ENCODE assay signal across 28 cellular contexts in the genomic region with DNA sequence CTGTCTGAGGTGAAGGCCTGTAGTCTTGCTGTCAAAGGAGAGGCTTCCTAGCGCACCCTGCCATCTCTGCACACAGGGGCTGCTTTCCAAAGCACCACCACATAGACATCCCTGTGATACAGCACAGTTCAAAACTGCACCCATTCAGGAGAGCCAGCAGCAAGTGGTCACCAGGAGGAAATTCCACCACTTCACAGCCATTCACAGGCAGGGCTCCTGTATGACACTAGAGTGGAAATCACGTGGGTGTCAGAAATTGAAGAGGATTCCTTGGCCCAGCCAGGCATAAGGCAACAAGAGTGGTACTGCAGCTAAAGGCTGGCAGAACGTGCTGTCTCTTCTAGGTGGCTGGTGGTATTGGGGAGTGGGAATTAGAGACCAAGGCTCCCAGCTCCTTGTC.
DNase-seq lines count a peak whose midpoint lies in the region; ATAC-seq, FAIRE-seq and TF ChIP-seq lines count a peak whose summit lies in the region.
"Had no signal": no experiment of that assay in that cellular context is flagged by ENCODE, and none has a peak within 500 bp of the region (broad histone marks: within the 10 kb centered on the region; RNA-seq: fewer than 3 reads in every experiment).

No MANE protein-coding gene starts in this region.

- RAD21 ChIA-PET in GM12878 (lab: Charles Lee; ENCODE audit: unreplicated experiment), result interaction anchor here (0.6 to 1.5 kb wide), 2 partner anchors 18 to 87 kb away, joined by 3 to 5 read pairs; no protein-coding TSS in a partner anchor

- POLR2A ChIA-PET in GM12878 (lab: Charles Lee), result interaction anchor here (1.0 to 2.9 kb wide), 4 partner anchors 20 to 32 kb away, joined by 3 to 14 read pairs (median 9); no protein-coding TSS in a partner anchor
- POLR2A ChIA-PET in activated CD4-positive, alpha-beta T cell treated with anti-CD3 and anti-CD28 coated beads, Interleukin-2, amount 10 ng/mL, durations not matched to agents 7 days and 5 days (lab: Charles Lee), result no interaction called here

- CTCF ChIA-PET in GM12878 (lab: Yijun Ruan, JAX), result interaction anchor here (1.2 to 2.3 kb wide), 3 partner anchors 12 to 23 kb away, joined by 3 to 6 read pairs (median 5); no protein-coding TSS in a partner anchor
- CTCF ChIA-PET in activated CD4-positive, alpha-beta T cell treated with anti-CD3 and anti-CD28 coated beads, Interleukin-2, amount 10 ng/mL, durations not matched to agents 7 days and 5 days (lab: Charles Lee), result interaction anchor here (1.3 kb wide), 1 partner anchor 10 kb away, joined by 5 read pairs; no protein-coding TSS in a partner anchor

- TF ChIP-seq RAD21 in GM12878 (IDR thresholded peaks at IDR 0.05; ENCODE audit: insufficient read depth, low read depth, low read length), result no peak

- no peaks in the 10 kb centered on the region for H3K9me3 Mint-ChIP-seq in activated CD4-positive, alpha-beta T cell treated with anti-CD3 and anti-CD28 coated beads, Interleukin-2, amount 10 ng/mL, durations not matched to agents 7 days and 5 days
- peaks cover 14% of the 10 kb centered on the region for H3K9me3 Mint-ChIP-seq in nephron progenitor cell
- H3K9me3 Mint-ChIP-seq: activated CD4-positive, alpha-beta T cell treated with anti-CD3 and anti-CD28 coated beads, Interleukin-2, amount 10 ng/mL, durations not matched to agents 24 days and 14 days; activated naive CD4-positive, alpha-beta T cell treated with anti-CD3 and anti-CD28 coated beads, Interleukin-2, amount 10 ng/mL, durations not matched to agents 7 days and 5 days; GM23338; HFFc6 had no signal

- TF ChIP-seq CTCF in DND-41 (IDR thresholded peaks at IDR 0.05; ENCODE audit: borderline replicate concordance, extremely low read depth, low read length, poor library complexity, severe bottlenecking), result no peak
- TF ChIP-seq CTCF in GM12878 (IDR thresholded peaks at IDR 0.05 in 2 of 3, conservative IDR thresholded peaks at IDR 0.05 in 1 of 3; ENCODE audit: control insufficient read depth in 2 of 3, extremely low read depth in 1 of 3, insufficient read depth in 1 of 3, low read depth in 3 of 3, low read length in 3 of 3), result no peak
- TF ChIP-seq CTCF in psoas muscle (IDR thresholded peaks at IDR 0.05), result no peak
- no peak for TF ChIP-seq CTCF in nephron progenitor cell (IDR thresholded peaks at IDR 0.05)

- TF ChIP-seq POLR2A in GM12891 (IDR thresholded peaks at IDR 0.05; ENCODE audit: low read depth, low read length) (no peak), GM12878 (IDR thresholded peaks at IDR 0.05; ENCODE audit: low read depth, low read length) (no peak)

- 68% methylated on average over 3 of the region's 3 CpGs for WGBS in GM12878 (ENCODE audit: insufficient coverage, insufficient replicate concordance, low lambda C conversion rate, missing lambda C conversion rate)
- WGBS in psoas muscle, 3 donors, result 50 to 77% (median 58%) methylated on average over 3 of the region's 3 CpGs

- H3K27ac Mint-ChIP-seq in activated CD4-positive, alpha-beta T cell treated with anti-CD3 and anti-CD28 coated beads, Interleukin-2, amount 10 ng/mL, durations not matched to agents 7 days and 5 days, result no peak overlapping the region
- no peak overlapping the region for H3K27ac Mint-ChIP-seq in nephron progenitor cell
- H3K27ac Mint-ChIP-seq: activated CD4-positive, alpha-beta T cell treated with anti-CD3 and anti-CD28 coated beads, Interleukin-2, amount 10 ng/mL, durations not matched to agents 24 days and 14 days; activated naive CD4-positive, alpha-beta T cell treated with anti-CD3 and anti-CD28 coated beads, Interleukin-2, amount 10 ng/mL, durations not matched to agents 7 days and 5 days; GM23338; HFFc6; mesothelial cell of epicardium had no signal

- H3K4me2 ChIP-seq in DND-41 (ENCODE audit: insufficient read depth, low read length) (no peak overlapping the region), GM12878 (ENCODE audit: control insufficient read depth, insufficient read depth) (no peak overlapping the region)
- H3K4me2 ChIP-seq: GM23338 had no signal

- 0 out of 2 replicates have a peak, but pooled peaks cover 4% of the 10 kb centered on the region for H4K20me1 ChIP-seq in DND-41 (ENCODE audit: insufficient read depth, low read length)
- H4K20me1 ChIP-seq in GM12878 (ENCODE audit: control insufficient read depth, insufficient read depth), result no peaks in the 10 kb centered on the region

- H3K9ac ChIP-seq in DND-41 (ENCODE audit: low read depth, low read length) (no peak overlapping the region), GM12878 (ENCODE audit: control insufficient read depth, insufficient read depth, low read length) (no peak overlapping the region)

- no peaks in the 10 kb centered on the region for H3K9me3 ChIP-seq in DND-41 (ENCODE audit: insufficient read depth, low read length, severe bottlenecking)
- no peaks in the 10 kb centered on the region; the same call in 2 of the 3 replicates for H3K9me3 ChIP-seq in GM12878 (replicated peaks; ENCODE audit: control insufficient read depth, insufficient read depth, low read length)
- H3K9me3 ChIP-seq in psoas muscle, result no peaks in the 10 kb centered on the region
- H3K9me3 ChIP-seq: Caco-2, transverse colon had no signal

- peak overlapping the region; percentile 48; the same call in 1 of the 2 replicates for H3K27ac ChIP-seq in DND-41 (ENCODE audit: low read length)
- H3K27ac ChIP-seq in GM12878 (ENCODE audit: control insufficient read depth, insufficient read depth), result peak overlapping the region; percentile 37; the same call in 1 of the 2 replicates
- H3K27ac ChIP-seq in psoas muscle, result no peak overlapping the region
- H3K27ac ChIP-seq: C4-2B, transverse colon had no signal

- no peaks in the 10 kb centered on the region for H3K27me3 ChIP-seq in DND-41 (ENCODE audit: insufficient read depth, low read length, poor library complexity)
- H3K27me3 ChIP-seq in GM12878 (replicated peaks in 1 of 2; ENCODE audit: control insufficient read depth in 2 of 2, insufficient read depth in 2 of 2, low read length in 1 of 2), result no peaks in the 10 kb centered on the region
- H3K27me3 ChIP-seq in psoas muscle (ENCODE audit: insufficient read depth in 3 of 3, low read length in 2 of 3), result no peaks in the 10 kb centered on the region
- H3K27me3 ChIP-seq: transverse colon had no signal

- no peak overlapping the region for H2AFZ ChIP-seq in DND-41 (ENCODE audit: low read depth, low read length)
- H2AFZ ChIP-seq in GM12878 (ENCODE audit: control insufficient read depth, low read depth, low read length), result no peak overlapping the region
- H2AFZ ChIP-seq: GM23338 had no signal

- H3K4me3 Mint-ChIP-seq in activated CD4-positive, alpha-beta T cell treated with anti-CD3 and anti-CD28 coated beads, Interleukin-2, amount 10 ng/mL, durations not matched to agents 7 days and 5 days, result no peak overlapping the region
- H3K4me3 Mint-ChIP-seq in nephron progenitor cell, result no peak overlapping the region
- H3K4me3 Mint-ChIP-seq: activated CD4-positive, alpha-beta T cell treated with anti-CD3 and anti-CD28 coated beads, Interleukin-2, amount 10 ng/mL, durations not matched to agents 24 days and 14 days; activated naive CD4-positive, alpha-beta T cell treated with anti-CD3 and anti-CD28 coated beads, Interleukin-2, amount 10 ng/mL, durations not matched to agents 7 days and 5 days; GM23338; HFFc6; mesothelial cell of epicardium had no signal

- TF ChIP-seq EP300 in GM12878 (IDR thresholded peaks at IDR 0.05; ENCODE audit: borderline replicate concordance in 1 of 2, control insufficient read depth in 1 of 2, low read depth in 2 of 2, low read length in 2 of 2), result no peak

- no peaks in the 10 kb centered on the region for H3K27me3 Mint-ChIP-seq in activated CD4-positive, alpha-beta T cell treated with anti-CD3 and anti-CD28 coated beads, Interleukin-2, amount 10 ng/mL, durations not matched to agents 7 days and 5 days
- no peaks in the 10 kb centered on the region for H3K27me3 Mint-ChIP-seq in nephron progenitor cell (ENCODE audit: low read depth, poor library complexity)
- H3K27me3 Mint-ChIP-seq: activated CD4-positive, alpha-beta T cell treated with anti-CD3 and anti-CD28 coated beads, Interleukin-2, amount 10 ng/mL, durations not matched to agents 24 days and 14 days; activated naive CD4-positive, alpha-beta T cell treated with anti-CD3 and anti-CD28 coated beads, Interleukin-2, amount 10 ng/mL, durations not matched to agents 7 days and 5 days; naive B cell had no signal

- peaks cover 42% of the 10 kb centered on the region for H3K36me3 ChIP-seq in DND-41 (ENCODE audit: insufficient read depth, low read length)
- peaks cover 14 to 22% of the 10 kb centered on the region in 2 experiments for H3K36me3 ChIP-seq in GM12878 (ENCODE audit: control insufficient read depth in 2 of 2, insufficient read depth in 2 of 2, low read length in 1 of 2)
- peaks cover 0 to 11% of the 10 kb centered on the region in 2 donors for H3K36me3 ChIP-seq in psoas muscle (ENCODE audit: insufficient read depth in 1 of 2, low read depth in 1 of 2)
- H3K36me3 ChIP-seq: transverse colon had no signal

- in situ Hi-C loops in GM12878 (cut with MboI), result no loop called here

- DNase-seq in DND-41 (no peak), GM12891 (ENCODE audit: insufficient read length, low spot score) (no peak), GM12878 (ENCODE audit: low read depth, low spot score) (no peak), psoas muscle (no peak), nephron progenitor cell (no peak)
- no peak for DNase-seq in activated CD4-positive, alpha-beta T cell treated with anti-CD3 and anti-CD28 coated beads, Interleukin-2, amount 10 ng/mL, durations not matched to agents 7 days and 5 days
- DNase-seq: activated CD4-positive, alpha-beta T cell treated with anti-CD3 and anti-CD28 coated beads, Interleukin-2, amount 10 ng/mL, durations not matched to agents 24 days and 14 days; activated naive CD4-positive, alpha-beta T cell treated with anti-CD3 and anti-CD28 coated beads, Interleukin-2, amount 10 ng/mL, durations not matched to agents 7 days and 5 days; amygdala; Caco-2; dermis blood vessel endothelial cell; DMS79; HFFc6; hippocampal formation; left colon; naive B cell; NCI-H524 treated with DMSO at 0.1 percent for 48 hours; nucleus accumbens; SIG-M5; T1000; transverse colon had no signal

- H3K79me2 ChIP-seq in DND-41 (ENCODE audit: insufficient read depth, low read length), result peaks cover 29% of the 10 kb centered on the region
- H3K79me2 ChIP-seq in GM12878 (ENCODE audit: control insufficient read depth, insufficient read depth, low read length), result peaks cover 46% of the 10 kb centered on the region

- H3K36me3 Mint-ChIP-seq in activated CD4-positive, alpha-beta T cell treated with anti-CD3 and anti-CD28 coated beads, Interleukin-2, amount 10 ng/mL, durations not matched to agents 7 days and 5 days (ENCODE audit: low read depth), result peaks cover 26% of the 10 kb centered on the region
- peaks cover 4% of the 10 kb centered on the region for H3K36me3 Mint-ChIP-seq in nephron progenitor cell (ENCODE audit: low read depth)
- H3K36me3 Mint-ChIP-seq: mesothelial cell of epicardium had no signal

- intact Hi-C loops in GM12878 (cut with micrococcal nuclease; ENCODE audit: unreplicated experiment) (no loop called here), psoas muscle (cut with DNase I) (no loop called here)

- no peaks in the 10 kb centered on the region for H3K4me1 ChIP-seq in DND-41 (ENCODE audit: insufficient read depth, low read length)
- peaks cover 47% of the 10 kb centered on the region for H3K4me1 ChIP-seq in GM12878 (ENCODE audit: control insufficient read depth, insufficient read depth, low read length)
- peaks cover 9% of the 10 kb centered on the region for H3K4me1 ChIP-seq in psoas muscle
- H3K4me1 ChIP-seq: Caco-2, transverse colon had no signal

- peak; percentile 62 for FAIRE-seq in GM12891 (lab: Jason Lieb, UNC)
- no peak for FAIRE-seq in GM12878 (lab: Jason Lieb, UNC)
- FAIRE-seq: bronchial epithelial cell, frontal cortex had no signal

- peaks cover 14% of the 10 kb centered on the region for H3K4me1 Mint-ChIP-seq in activated CD4-positive, alpha-beta T cell treated with anti-CD3 and anti-CD28 coated beads, Interleukin-2, amount 10 ng/mL, durations not matched to agents 7 days and 5 days
- H3K4me1 Mint-ChIP-seq in nephron progenitor cell, result peaks cover 52% of the 10 kb centered on the region
- H3K4me1 Mint-ChIP-seq: mesothelial cell of epicardium had no signal

- SMC1A ChIA-PET in GM12878 (lab: Charles Lee; ENCODE audit: uncharacterized antibody, unreplicated experiment), result interaction anchor here (1.0 to 6.1 kb wide), 9 partner anchors 12 to 98 kb away, joined by 3 to 54 read pairs (median 5); no protein-coding TSS in a partner anchor

- no TSS peak for BruUV-seq in GM12878 (replicated peaks; lab: Mats Ljungman, UMichigan)

- ATAC-seq in DND-41 (ENCODE audit: insufficient read depth, low read depth) (no peak), GM12878 (no peak), psoas muscle (peak; percentile 25 to 74 (median 70)), GM21825 (IDR thresholded peaks at IDR 0.05; ENCODE audit: unreplicated experiment) (no peak)
- ATAC-seq: GM23338, left colon had no signal

- H3K4me3 ChIP-seq in DND-41 (ENCODE audit: low read depth in 1 of 2, low read length in 2 of 2) (no peak overlapping the region), GM12878 (no peak overlapping the region), psoas muscle (no peak overlapping the region)
- H3K4me3 ChIP-seq: GM23338, skin epidermis, transverse colon had no signal

Comparison
In these comparisons a context has a peak if more than half of its experiments do, and no peak if none do; other contexts are left out.
1. ATAC-seq: peak in psoas muscle (4 of 4); none in DND-41 (single experiment), GM12878 (single experiment) and GM21825 (single experiment).